Comparison of ENCODE assay signal across 8 cellular contexts in genomic region chr9:129140397-129141065, GRCh38. TPM values are rescaled to one million over a fixed set of nuclear protein-coding genes. Genes with fewer than 3 reads are reported as not detected.
A peak's percentile ranks its signal among the peaks of the same experiment; 100 is the strongest.
DNase-seq lines count a peak whose midpoint lies in the region; TF ChIP-seq lines count a peak whose summit lies in the region.

No MANE protein-coding gene starts in this region.

- peak overlapping the region; percentile 62 for H3K4me3 ChIP-seq in HFF-Myc (replicated peaks; ENCODE audit: low read depth, low read length)
- peak overlapping the region; percentile 29 for H3K4me3 ChIP-seq in ovary

- H3K27me3 Mint-ChIP-seq in activated naive CD4-positive, alpha-beta T cell treated with anti-CD3 and anti-CD28 coated beads for 36 hours (ENCODE audit: low read depth) = no peaks in the 10 kb centered on the region

- no peak for TF ChIP-seq CTCF in HFF-Myc (IDR thresholded peaks at IDR 0.05; ENCODE audit: low read depth, low read length, missing control alignments)
- peak in 1 of 3 donors; percentile 10 for TF ChIP-seq CTCF in ovary (IDR thresholded peaks at IDR 0.05)

- TF ChIP-seq EP300 in ovary (IDR thresholded peaks at IDR 0.05) = no peak

- peaks cover 15% of the 10 kb centered on the region for H3K36me3 Mint-ChIP-seq in activated naive CD4-positive, alpha-beta T cell treated with anti-CD3 and anti-CD28 coated beads for 36 hours (ENCODE audit: low read depth)

- peaks cover 51% of the 10 kb centered on the region for H3K4me1 ChIP-seq in ovary (ENCODE audit: insufficient read depth)

- WGBS in ovary, 3 donors = 5 to 10% (median 9%) methylated on average over 8 of the region's 8 CpGs

- H3K4me3 Mint-ChIP-seq in activated naive CD4-positive, alpha-beta T cell treated with anti-CD3 and anti-CD28 coated beads for 36 hours = peak overlapping the region; percentile 72

- no peak for TF ChIP-seq POLR2A in ovary (IDR thresholded peaks at IDR 0.05)

- CTCF ChIA-PET in activated naive CD4-positive, alpha-beta T cell treated with anti-CD3 and anti-CD28 coated beads for 36 hours (lab: Charles Lee) = interaction anchor here (0.6 to 3.0 kb wide), 16 partner anchors 9 to 484 kb away, joined by 3 to 25 read pairs (median 4); partner anchors contain the start of gene IER5L

- no peaks in the 10 kb centered on the region for H3K36me3 ChIP-seq in ovary

- peak; percentile 79 for DNase-seq in DMS 273 (lab: John Stamatoyannopoulos, UW; ENCODE audit: unreplicated experiment)
- no peak for DNase-seq in DMS 273 treated with DMSO at 0.1 percent for 48 hours (lab: John Stamatoyannopoulos, UW)
- no peak for DNase-seq in HFF-Myc (ENCODE audit: extremely low read depth, low read depth)
- peak; percentile 42 for DNase-seq in NCI-H2029 (lab: John Stamatoyannopoulos, UW)
- peak; percentile 27 for DNase-seq in activated naive CD4-positive, alpha-beta T cell treated with anti-CD3 and anti-CD28 coated beads for 36 hours
- peak in 26 of 42 donors; percentile 16 to 68 (median 36) for DNase-seq in head of caudate nucleus
- peak; percentile 52 to 69 (median 65) for DNase-seq in ovary
- DNase-seq in SIG-M5 treated with dmso at 0.1 percent for 504 hours (lab: John Stamatoyannopoulos, UW; ENCODE audit: unreplicated experiment) = no peak

- peak overlapping the region; percentile 97 for H3K27ac Mint-ChIP-seq in activated naive CD4-positive, alpha-beta T cell treated with anti-CD3 and anti-CD28 coated beads for 36 hours

- H3K9me3 ChIP-seq in ovary = no peaks in the 10 kb centered on the region

- intact Hi-C loops in activated naive CD4-positive, alpha-beta T cell treated with anti-CD3 and anti-CD28 coated beads for 36 hours (cut with micrococcal nuclease) = loop anchor here (1.0 to 5.0 kb wide), 4 partner anchors 29 to 347 kb away; partner anchors contain the start of gene PTPA
- intact Hi-C loops in head of caudate nucleus (cut with DNase I) = no loop called here
- intact Hi-C loops in ovary (cut with DNase I) = loop anchor here in 3 of 4 donors (2.0 to 10.0 kb wide), 5 partner anchors 36 to 354 kb away; no protein-coding TSS in a partner anchor

- H3K9me3 Mint-ChIP-seq in activated naive CD4-positive, alpha-beta T cell treated with anti-CD3 and anti-CD28 coated beads for 36 hours = no peaks in the 10 kb centered on the region

- peaks cover 34% of the 10 kb centered on the region for H3K4me1 Mint-ChIP-seq in activated naive CD4-positive, alpha-beta T cell treated with anti-CD3 and anti-CD28 coated beads for 36 hours (ENCODE audit: low read depth)

- peak overlapping the region; percentile 97 to 98 for H3K27ac ChIP-seq in ovary

- H3K27me3 ChIP-seq in ovary = no peaks in the 10 kb centered on the region

RNA-seq across cellular contexts. Expression of gene PTPA, which starts 29.3 kb away (rescaled TPM):
- 10 to 100 TPM; 83.0 to 94.5 TPM for total RNA-seq in activated naive CD4-positive, alpha-beta T cell treated with anti-CD3 and anti-CD28 coated beads for 36 hours
- 100 to 1,000 TPM in 3 of 7 donors, 10 to 100 TPM in 4; 32.1 to 107 (median 89.2) TPM for total RNA-seq in ovary
- 10 to 100 TPM; 62.9 to 97.8 TPM for polyA plus RNA-seq in ovary

RNA-seq across cellular contexts. Expression of gene CRAT, which starts 29.9 kb away (rescaled TPM):
- 10 to 100 TPM; 15.0 to 15.8 TPM for total RNA-seq in activated naive CD4-positive, alpha-beta T cell treated with anti-CD3 and anti-CD28 coated beads for 36 hours
- total RNA-seq in ovary = 10 to 100 TPM; 23.0 to 42.7 (median 39.1) TPM
- 10 to 100 TPM; 28.7 to 29.9 TPM for polyA plus RNA-seq in ovary

RNA-seq across cellular contexts. Expression of gene IER5L, which starts 37.5 kb away (rescaled TPM):
- 1 to 10 TPM; 1.1 to 1.6 TPM for total RNA-seq in activated naive CD4-positive, alpha-beta T cell treated with anti-CD3 and anti-CD28 coated beads for 36 hours
- 10 to 100 TPM; 15.4 to 74.3 (median 45.0) TPM for total RNA-seq in ovary
- 10 to 100 TPM in 1 of 2 donors, 1 to 10 TPM in 1; 2.5 to 14.9 TPM for polyA plus RNA-seq in ovary

RNA-seq across cellular contexts. Expression of gene DOLPP1, which starts 59.6 kb away (rescaled TPM):
- total RNA-seq in activated naive CD4-positive, alpha-beta T cell treated with anti-CD3 and anti-CD28 coated beads for 36 hours = 10 to 100 TPM; 15.5 to 19.9 TPM
- total RNA-seq in ovary = 10 to 100 TPM in 3 of 7 donors, 1 to 10 TPM in 4; 3.3 to 16.2 (median 9.4) TPM
- polyA plus RNA-seq in ovary = 1 to 10 TPM; 6.8 to 8.6 TPM

Comparison
In these comparisons a context has a peak if more than half of its experiments do, and no peak if none do; other contexts are left out.
1. DNase-seq: peak in DMS 273 (single experiment), NCI-H2029 (single experiment), activated naive CD4-positive, alpha-beta T cell treated with anti-CD3 and anti-CD28 coated beads for 36 hours (single experiment), head of caudate nucleus (26 of 42) and ovary (5 of 5); none in DMS 273 treated with DMSO at 0.1 percent for 48 hours (single experiment), HFF-Myc (single experiment) and SIG-M5 treated with dmso at 0.1 percent for 504 hours (single experiment).
2. RNA of gene IER5L, which starts 37.5 kb away (total RNA-seq): 15.4 to 74.3 TPM in ovary; 1.1 to 1.6 TPM in activated naive CD4-positive, alpha-beta T cell treated with anti-CD3 and anti-CD28 coated beads for 36 hours; every median in the first group is over 4 times any median in the second.